In the genomic region with DNA sequence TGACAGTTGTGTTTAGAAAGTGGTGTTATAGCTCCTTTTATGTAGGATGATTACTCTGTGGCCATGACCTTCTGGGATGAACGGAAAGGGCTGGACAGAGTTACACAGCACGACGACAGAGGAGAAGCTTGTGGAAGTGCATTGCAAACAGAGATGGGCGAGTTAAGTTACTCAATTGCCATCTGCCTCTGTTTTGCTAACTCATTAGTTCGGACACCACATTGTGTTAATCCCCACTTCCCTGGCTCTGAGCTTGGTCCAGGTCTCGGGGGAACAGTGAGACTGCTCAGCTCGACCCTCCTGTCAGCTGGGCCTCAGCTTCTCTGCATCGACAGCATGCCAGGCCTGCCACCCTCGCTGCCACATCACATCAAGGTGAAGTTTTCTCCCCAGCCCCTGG, we compare ENCODE assay signal across 13 cellular contexts.
A peak's percentile ranks its signal among the peaks of the same experiment; 100 is the strongest.
DNase-seq lines count a peak whose midpoint lies in the region; ATAC-seq, FAIRE-seq and TF ChIP-seq lines count a peak whose summit lies in the region.
"Had no signal": no experiment of that assay in that cellular context is flagged by ENCODE, and none has a peak within 500 bp of the region (broad histone marks: within the 10 kb centered on the region; RNA-seq: fewer than 3 reads in every experiment).

No MANE protein-coding gene starts in this region.

- H3K4me3 Mint-ChIP-seq in MCF 10A (ENCODE audit: unreplicated experiment): no peak overlapping the region
- H3K4me3 Mint-ChIP-seq: activated naive CD8-positive, alpha-beta T cell treated with anti-CD3 and anti-CD28 coated beads, Interleukin-2, amount 50 U/mL, for 24 hours; type B pancreatic cell had no signal

- intact Hi-C loops in breast epithelium (cut with DNase I; ENCODE audit: low total_unique reads) (no loop called here), MCF 10A (cut with micrococcal nuclease) (no loop called here), heart right ventricle (cut with DNase I) (no loop called here), pancreas (cut with DNase I) (no loop called here), uterus (cut with DNase I; ENCODE audit: low total_unique reads) (no loop called here)

- no peaks in the 10 kb centered on the region for H3K27me3 Mint-ChIP-seq in MCF 10A (ENCODE audit: insufficient read depth, unreplicated experiment)
- H3K27me3 Mint-ChIP-seq: activated naive CD8-positive, alpha-beta T cell treated with anti-CD3 and anti-CD28 coated beads, Interleukin-2, amount 50 U/mL, for 24 hours; type B pancreatic cell had no signal

- H3K9me3 ChIP-seq in breast epithelium (no peaks in the 10 kb centered on the region), heart right ventricle (no peaks in the 10 kb centered on the region), pancreas (no peaks in the 10 kb centered on the region), uterus (no peaks in the 10 kb centered on the region)
- H3K9me3 ChIP-seq: A549 had no signal

- no peak overlapping the region for H3K27ac Mint-ChIP-seq in MCF 10A (ENCODE audit: low read depth, unreplicated experiment)
- H3K27ac Mint-ChIP-seq: activated naive CD8-positive, alpha-beta T cell treated with anti-CD3 and anti-CD28 coated beads, Interleukin-2, amount 50 U/mL, for 24 hours; type B pancreatic cell had no signal

- BruUV-seq in MCF 10A (replicated peaks; lab: Mats Ljungman, UMichigan): no TSS peak

- CTCF ChIA-PET in MCF 10A (lab: Yijun Ruan, JAX): interaction anchor here (0.5 to 0.6 kb wide), 2 partner anchors 12 to 108 kb away, joined by 3 read pairs; no protein-coding TSS in a partner anchor

- TF ChIP-seq POLR2A in breast epithelium (IDR thresholded peaks at IDR 0.05) (no peak), uterus (IDR thresholded peaks at IDR 0.05) (no peak)

- no peak for DNase-seq in breast epithelium (ENCODE audit: low spot score in 2 of 2)
- DNase-seq in MCF 10A (ENCODE audit: unreplicated experiment): no peak
- no peak for DNase-seq in heart right ventricle
- DNase-seq in pancreas: no peak
- no peak for DNase-seq in uterus
- DNase-seq in NCI-H1436 treated with DMSO at 0.1 percent for 48 hours (lab: John Stamatoyannopoulos, UW): no peak
- DNase-seq in NCI-H1105 (lab: John Stamatoyannopoulos, UW): no peak
- DNase-seq: activated CD8-positive, alpha-beta memory T cell treated with anti-CD3 and anti-CD28 coated beads, Interleukin-2, amount 50 U/mL, for 4 hours; activated naive CD8-positive, alpha-beta T cell treated with anti-CD3 and anti-CD28 coated beads, Interleukin-2, amount 50 U/mL, for 24 hours had no signal

- TF ChIP-seq CTCF in breast epithelium (IDR thresholded peaks at IDR 0.05) (no peak), MCF 10A (IDR thresholded peaks at IDR 0.05; ENCODE audit: unreplicated experiment) (no peak), heart right ventricle (IDR thresholded peaks at IDR 0.05) (no peak), pancreas (IDR thresholded peaks at IDR 0.05) (no peak), uterus (IDR thresholded peaks at IDR 0.05) (no peak)

- no peaks in the 10 kb centered on the region for H3K9me3 Mint-ChIP-seq in MCF 10A (ENCODE audit: unreplicated experiment)
- H3K9me3 Mint-ChIP-seq: activated naive CD8-positive, alpha-beta T cell treated with anti-CD3 and anti-CD28 coated beads, Interleukin-2, amount 50 U/mL, for 24 hours had no signal

- H3K36me3 ChIP-seq in breast epithelium (no peaks in the 10 kb centered on the region), heart right ventricle (no peaks in the 10 kb centered on the region), pancreas (no peaks in the 10 kb centered on the region), uterus (no peaks in the 10 kb centered on the region)

- H3K27me3 ChIP-seq in breast epithelium (no peaks in the 10 kb centered on the region), heart right ventricle (no peaks in the 10 kb centered on the region), pancreas (no peaks in the 10 kb centered on the region), uterus (no peaks in the 10 kb centered on the region)

- peak in 6 of 8 donors; percentile 22 to 47 (median 30) for ATAC-seq in heart right ventricle
- peak in 3 of 4 donors; percentile 32 to 58 (median 42) for ATAC-seq in pancreas
- ATAC-seq in HG02938 (IDR thresholded peaks at IDR 0.05; ENCODE audit: unreplicated experiment): no peak
- ATAC-seq: A549; activated naive CD8-positive, alpha-beta T cell treated with anti-CD3 and anti-CD28 coated beads, Interleukin-2, amount 50 U/mL, for 24 hours; HCT116 had no signal

- H3K27ac ChIP-seq in breast epithelium (peak overlapping the region; percentile 76 to 80), heart right ventricle (peak overlapping the region in 8 of 10 donors; percentile 53 to 90 (median 61)), pancreas (peak overlapping the region in 2 of 4 donors; percentile 60 to 74), uterus (peak overlapping the region; percentile 66 to 84)

- WGBS in heart right ventricle, 2 donors: 76 to 78% methylated on average over 9 of the region's 9 CpGs
- 83 to 90% methylated on average over 9 of the region's 9 CpGs for WGBS in pancreas, 2 donors

- H3K36me3 Mint-ChIP-seq in MCF 10A (ENCODE audit: insufficient read depth, unreplicated experiment): no peaks in the 10 kb centered on the region

- no peak for FAIRE-seq in pancreas (lab: Jason Lieb, UNC)
- FAIRE-seq: A549 had no signal

- no peak overlapping the region for H3K4me3 ChIP-seq in breast epithelium
- no peak overlapping the region for H3K4me3 ChIP-seq in heart right ventricle
- no peak overlapping the region for H3K4me3 ChIP-seq in pancreas
- H3K4me3 ChIP-seq in uterus: no peak overlapping the region
- H3K4me3 ChIP-seq: A549 had no signal

- peaks cover 10% of the 10 kb centered on the region for H3K4me1 Mint-ChIP-seq in MCF 10A (ENCODE audit: insufficient read depth, unreplicated experiment)

- peaks cover 0 to 5% of the 10 kb centered on the region in 2 donors for H3K4me1 ChIP-seq in breast epithelium
- peaks cover 0 to 70% (median 21%) of the 10 kb centered on the region in 9 donors for H3K4me1 ChIP-seq in heart right ventricle
- H3K4me1 ChIP-seq in pancreas: peaks cover 0 to 18% (median 15%) of the 10 kb centered on the region in 3 donors
- H3K4me1 ChIP-seq in uterus: peaks cover 5 to 6% of the 10 kb centered on the region in 2 donors

- POLR2A ChIA-PET in MCF 10A (lab: Yijun Ruan, JAX): interaction anchor here (0.6 kb wide), 1 partner anchor 24 kb away, joined by 3 read pairs; no protein-coding TSS in a partner anchor
